In the genomic region with DNA sequence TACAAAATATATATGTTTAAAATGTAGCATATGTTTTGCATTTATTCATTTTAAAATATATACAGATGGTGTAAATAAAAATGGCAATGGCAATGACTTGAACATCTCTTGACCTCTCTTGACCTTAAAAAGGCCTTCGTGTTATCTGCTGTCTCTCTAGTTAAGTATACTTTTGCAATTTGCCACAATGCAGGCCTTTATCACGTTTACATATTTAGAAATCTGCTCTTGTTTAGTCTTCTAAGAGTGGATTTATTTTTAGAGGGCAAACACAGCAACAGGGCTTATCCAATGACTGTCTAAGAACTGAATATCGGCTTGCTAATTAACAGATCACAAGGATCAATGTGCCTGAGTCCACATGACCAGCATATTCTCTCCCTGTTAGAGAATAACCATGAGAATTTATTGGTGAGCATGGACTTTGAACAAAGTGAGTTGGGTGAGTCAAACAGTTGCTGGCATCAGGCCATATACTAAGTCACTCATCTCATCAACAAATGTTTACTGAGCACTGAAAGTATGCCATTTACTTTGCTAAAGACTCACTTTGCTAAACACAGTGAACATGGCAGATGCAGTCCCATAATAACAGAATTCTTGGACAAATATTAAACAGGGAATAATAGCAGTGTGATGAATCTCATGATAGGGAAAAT, we compare ENCODE assay signal across 1 cellular context.
TF ChIP-seq lines count a peak whose summit lies in the region.

No MANE protein-coding gene starts in this region.

TF ChIP-seq in liver, 16 proteins besides CTCF, POLR2A, EP300 and RAD21 (continued from another document):
- TF ChIP-seq, protein P1, sequence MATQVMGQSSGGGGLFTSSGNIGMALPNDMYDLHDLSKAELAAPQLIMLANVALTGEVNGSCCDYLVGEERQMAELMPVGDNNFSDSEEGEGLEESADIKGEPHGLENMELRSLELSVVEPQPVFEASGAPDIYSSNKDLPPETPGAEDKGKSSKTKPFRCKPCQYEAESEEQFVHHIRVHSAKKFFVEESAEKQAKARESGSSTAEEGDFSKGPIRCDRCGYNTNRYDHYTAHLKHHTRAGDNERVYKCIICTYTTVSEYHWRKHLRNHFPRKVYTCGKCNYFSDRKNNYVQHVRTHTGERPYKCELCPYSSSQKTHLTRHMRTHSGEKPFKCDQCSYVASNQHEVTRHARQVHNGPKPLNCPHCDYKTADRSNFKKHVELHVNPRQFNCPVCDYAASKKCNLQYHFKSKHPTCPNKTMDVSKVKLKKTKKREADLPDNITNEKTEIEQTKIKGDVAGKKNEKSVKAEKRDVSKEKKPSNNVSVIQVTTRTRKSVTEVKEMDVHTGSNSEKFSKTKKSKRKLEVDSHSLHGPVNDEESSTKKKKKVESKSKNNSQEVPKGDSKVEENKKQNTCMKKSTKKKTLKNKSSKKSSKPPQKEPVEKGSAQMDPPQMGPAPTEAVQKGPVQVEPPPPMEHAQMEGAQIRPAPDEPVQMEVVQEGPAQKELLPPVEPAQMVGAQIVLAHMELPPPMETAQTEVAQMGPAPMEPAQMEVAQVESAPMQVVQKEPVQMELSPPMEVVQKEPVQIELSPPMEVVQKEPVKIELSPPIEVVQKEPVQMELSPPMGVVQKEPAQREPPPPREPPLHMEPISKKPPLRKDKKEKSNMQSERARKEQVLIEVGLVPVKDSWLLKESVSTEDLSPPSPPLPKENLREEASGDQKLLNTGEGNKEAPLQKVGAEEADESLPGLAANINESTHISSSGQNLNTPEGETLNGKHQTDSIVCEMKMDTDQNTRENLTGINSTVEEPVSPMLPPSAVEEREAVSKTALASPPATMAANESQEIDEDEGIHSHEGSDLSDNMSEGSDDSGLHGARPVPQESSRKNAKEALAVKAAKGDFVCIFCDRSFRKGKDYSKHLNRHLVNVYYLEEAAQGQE (IDR thresholded peaks at IDR 0.05), result peak; percentile 43
- no peak for TF ChIP-seq GABPA (IDR thresholded peaks at IDR 0.05 in 1 of 2, conservative IDR thresholded peaks at IDR 0.05 in 1 of 2)
- peak; percentile 82 to 86 for TF ChIP-seq RXRA (IDR thresholded peaks at IDR 0.05)
- peak; percentile 93 to 94 for TF ChIP-seq HNF4A (conservative IDR thresholded peaks at IDR 0.05)
- TF ChIP-seq FOXA1 (IDR thresholded peaks at IDR 0.05), result peak; percentile 54
- peak; percentile 90 for TF ChIP-seq HNF4G (IDR thresholded peaks at IDR 0.05)
- TF ChIP-seq, protein P2, sequence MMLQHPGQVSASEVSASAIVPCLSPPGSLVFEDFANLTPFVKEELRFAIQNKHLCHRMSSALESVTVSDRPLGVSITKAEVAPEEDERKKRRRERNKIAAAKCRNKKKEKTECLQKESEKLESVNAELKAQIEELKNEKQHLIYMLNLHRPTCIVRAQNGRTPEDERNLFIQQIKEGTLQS (IDR thresholded peaks at IDR 0.05), result peak; percentile 47
- TF ChIP-seq FOXA2 (IDR thresholded peaks at IDR 0.05), result peak; percentile 69
- peak; percentile 94 for TF ChIP-seq SP1 (IDR thresholded peaks at IDR 0.05)
